ENCODE assay signal across 26 cellular contexts in the genomic region with DNA sequence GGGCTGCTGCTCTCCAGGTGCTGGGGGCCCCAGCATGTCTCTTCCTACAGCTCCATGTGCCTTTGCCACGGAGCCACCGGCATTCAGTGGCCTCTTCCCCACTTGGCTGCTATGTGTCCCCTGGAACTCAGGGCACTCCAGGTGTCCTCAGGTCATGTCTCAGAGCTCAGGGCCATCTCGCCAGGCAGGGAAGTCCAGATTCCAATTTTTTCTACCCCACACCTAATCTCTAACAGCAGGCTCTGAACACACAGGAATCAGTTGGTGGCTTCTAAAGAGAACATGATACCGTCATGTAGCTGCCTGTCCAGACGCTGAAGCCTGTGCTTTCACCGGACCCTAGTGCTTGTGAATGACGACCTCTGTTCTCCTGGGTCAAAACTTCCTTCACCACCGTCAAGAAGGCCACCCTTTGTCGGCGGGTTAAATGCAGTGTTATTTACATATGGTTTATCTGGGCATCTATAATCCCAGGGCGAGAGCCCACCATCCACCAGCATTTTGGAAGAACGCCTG.
"Had no signal": no experiment of that assay in that cellular context is flagged by ENCODE, and none has a peak within 500 bp of the region (broad histone marks: within the 10 kb centered on the region; RNA-seq: fewer than 3 reads in every experiment).

No MANE protein-coding gene starts in this region.

- H3K36me3 Mint-ChIP-seq: WTC11 had no signal

- H3K4me3 Mint-ChIP-seq: activated CD4-positive, alpha-beta T cell treated with anti-CD3 and anti-CD28 coated beads for 36 hours; activated CD8-positive, alpha-beta T cell treated with anti-CD3 and anti-CD28 coated beads for 36 hours; activated naive CD8-positive, alpha-beta T cell treated with anti-CD3 and anti-CD28 coated beads for 36 hours; activated T-cell treated with anti-CD3 and anti-CD28 coated beads, Interleukin-2, amount 50 U/mL, for 72 hours; activated T-helper 17 cell treated with anti-CD3 and anti-CD28 coated beads, Interleukin-2, amount 50 U/mL, for 72 hours; WTC11 had no signal

- H3K27ac Mint-ChIP-seq: activated CD4-positive, alpha-beta T cell treated with anti-CD3 and anti-CD28 coated beads for 36 hours; activated CD8-positive, alpha-beta T cell treated with anti-CD3 and anti-CD28 coated beads for 36 hours; activated naive CD8-positive, alpha-beta T cell treated with anti-CD3 and anti-CD28 coated beads for 36 hours; activated T-cell treated with anti-CD3 and anti-CD28 coated beads, Interleukin-2, amount 50 U/mL, for 72 hours; activated T-helper 17 cell treated with anti-CD3 and anti-CD28 coated beads, Interleukin-2, amount 50 U/mL, for 72 hours; WTC11 had no signal

- H3K4me1 Mint-ChIP-seq: activated T-helper 17 cell treated with anti-CD3 and anti-CD28 coated beads, Interleukin-2, amount 50 U/mL, for 72 hours had no signal

- H3K9me3 ChIP-seq: SJCRH30 had no signal

- DNase-seq: activated CD4-positive, alpha-beta T cell treated with anti-CD3 and anti-CD28 coated beads for 36 hours; activated CD8-positive, alpha-beta T cell treated with anti-CD3 and anti-CD28 coated beads for 36 hours; activated effector memory CD4-positive, alpha-beta T cell treated with anti-CD3 and anti-CD28 coated beads, Interleukin-2, amount 50 U/mL, for 16 hours; activated naive CD4-positive, alpha-beta T cell; activated naive CD4-positive, alpha-beta T cell treated with anti-CD3 and anti-CD28 coated beads, Interleukin-2, amount 50 U/mL, for 16 hours; activated naive CD8-positive, alpha-beta T cell treated with anti-CD3 and anti-CD28 coated beads for 36 hours; activated T-cell treated with anti-CD3 and anti-CD28 coated beads, Interleukin-2, amount 50 U/mL, for 1 hour; activated T-cell treated with anti-CD3 and anti-CD28 coated beads, Interleukin-2, amount 50 U/mL, for 72 hours; amniotic stem cell; aorta; brain microvascular endothelial cell; central memory CD4-positive, alpha-beta T cell; NCI-H1105 treated with DMSO at 0.1 percent for 48 hours; NCI-H1436; NCI-H1694; NCI-H1930; NCI-H2081 treated with DMSO at 0.1 percent for 48 hours; NCI-H226; NCI-H446 treated with DMSO at 0.1 percent for 48 hours; NCI-H524; NK-92 treated with Interleukin-12 subunit alpha and Interleukin-12 subunit beta, amount 100 ng/mL, for 24 hours; SHP77; SJCRH30 had no signal

- H3K36me3 ChIP-seq: brain microvascular endothelial cell, SJCRH30 had no signal

- H3K4me3 ChIP-seq: SJCRH30, SK-N-MC had no signal

- H3K9me3 Mint-ChIP-seq: activated CD8-positive, alpha-beta T cell treated with anti-CD3 and anti-CD28 coated beads for 36 hours; activated naive CD8-positive, alpha-beta T cell treated with anti-CD3 and anti-CD28 coated beads for 36 hours; activated T-cell treated with anti-CD3 and anti-CD28 coated beads, Interleukin-2, amount 50 U/mL, for 72 hours; activated T-helper 17 cell treated with anti-CD3 and anti-CD28 coated beads, Interleukin-2, amount 50 U/mL, for 72 hours; WTC11 had no signal

- H3K27ac ChIP-seq: brain microvascular endothelial cell, SJCRH30, SK-N-MC had no signal
